ENCODE assay signal across 15 cellular contexts in genomic region chr6:140970485-140970884, GRCh38.
A peak's percentile ranks its signal among the peaks of the same experiment; 100 is the strongest.
DNase-seq lines count a peak whose midpoint lies in the region; ATAC-seq and TF ChIP-seq lines count a peak whose summit lies in the region.
"Had no signal": no experiment of that assay in that cellular context is flagged by ENCODE, and none has a peak within 500 bp of the region (broad histone marks: within the 10 kb centered on the region; RNA-seq: fewer than 3 reads in every experiment).

No MANE protein-coding gene starts in this region.

- H3K27ac ChIP-seq in coronary artery (no peak overlapping the region), adrenal gland (no peak overlapping the region)
- H3K27ac ChIP-seq: PC-9 had no signal

- no peak overlapping the region for H3K4me3 Mint-ChIP-seq in stimulated activated naive B cell treated with anti-CD40 and anti-IgM and Interleukin-4, amounts not matched to agents 10 μg/mL and 1 μg/mL and 100 μg/mL, for 72 hours

- peaks cover 0 to 6% of the 10 kb centered on the region in 2 donors for H3K9me3 Mint-ChIP-seq in stimulated activated naive B cell treated with anti-CD40 and anti-IgM and Interleukin-4, amounts not matched to agents 10 μg/mL and 1 μg/mL and 100 μg/mL, for 72 hours

- no peaks in the 10 kb centered on the region for H3K4me1 ChIP-seq in adrenal gland (replicated peaks in 1 of 2)
- H3K4me1 ChIP-seq: Caco-2 had no signal

- H3K4me3 ChIP-seq in fibroblast of the aortic adventitia (ENCODE audit: low read depth, low read length) (no peak overlapping the region), coronary artery (no peak overlapping the region), adrenal gland (no peak overlapping the region)
- H3K4me3 ChIP-seq: PC-9 had no signal

- no peaks in the 10 kb centered on the region for H3K9me3 ChIP-seq in adrenal gland (replicated peaks in 1 of 3)
- H3K9me3 ChIP-seq: Caco-2 had no signal

- TF ChIP-seq CTCF in fibroblast of the aortic adventitia (IDR thresholded peaks at IDR 0.05; ENCODE audit: insufficient read depth, low read length): no peak
- TF ChIP-seq CTCF in coronary artery (IDR thresholded peaks at IDR 0.05): no peak
- TF ChIP-seq CTCF in adrenal gland (IDR thresholded peaks at IDR 0.05): no peak

- intact Hi-C loops in adrenal gland (cut with DNase I): no loop called here

- no peak overlapping the region for H3K27ac Mint-ChIP-seq in stimulated activated naive B cell treated with anti-CD40 and anti-IgM and Interleukin-4, amounts not matched to agents 10 μg/mL and 1 μg/mL and 100 μg/mL, for 72 hours

- DNase-seq in GM04504 (ENCODE audit: low read depth): peak; percentile 70
- DNase-seq in fibroblast of the aortic adventitia (ENCODE audit: low read depth): peak; percentile 79
- no peak for DNase-seq in coronary artery (ENCODE audit: low spot score)
- DNase-seq in stimulated activated naive B cell treated with anti-CD40 and anti-IgM and Interleukin-4, amounts not matched to agents 10 μg/mL and 1 μg/mL and 100 μg/mL, for 72 hours: no peak
- DNase-seq in adrenal gland: no peak
- DNase-seq in NCI-H526 (lab: John Stamatoyannopoulos, UW): no peak
- DNase-seq: Caco-2, KG1, NCI-H1092, NCI-H1694 treated with DMSO at 0.1 percent for 48 hours, NCI-H446, NCI-H748 treated with DMSO at 0.1 percent for 48 hours, PC-9 had no signal

- TF ChIP-seq POLR2A in adrenal gland (IDR thresholded peaks at IDR 0.05): no peak

- peak; percentile 92 for ATAC-seq in SK-N-SH treated with all-trans-retinoic acid at 6 μM for 48 hours
- no peak for ATAC-seq in stimulated activated naive B cell treated with anti-CD40 and anti-IgM and Interleukin-4, amounts not matched to agents 10 μg/mL and 1 μg/mL and 100 μg/mL, for 72 hours (replicated peaks)
- ATAC-seq: Right ventricle myocardium inferior had no signal

- H3K36me3 Mint-ChIP-seq in stimulated activated naive B cell treated with anti-CD40 and anti-IgM and Interleukin-4, amounts not matched to agents 10 μg/mL and 1 μg/mL and 100 μg/mL, for 72 hours: no peaks in the 10 kb centered on the region

- H3K36me3 ChIP-seq in adrenal gland (replicated peaks in 1 of 2): no peaks in the 10 kb centered on the region

- H3K27me3 Mint-ChIP-seq in stimulated activated naive B cell treated with anti-CD40 and anti-IgM and Interleukin-4, amounts not matched to agents 10 μg/mL and 1 μg/mL and 100 μg/mL, for 72 hours: no peaks in the 10 kb centered on the region

- H3K27me3 ChIP-seq in adrenal gland: no peaks in the 10 kb centered on the region

- no peaks in the 10 kb centered on the region for H3K4me1 Mint-ChIP-seq in stimulated activated naive B cell treated with anti-CD40 and anti-IgM and Interleukin-4, amounts not matched to agents 10 μg/mL and 1 μg/mL and 100 μg/mL, for 72 hours

TF ChIP-seq in SK-N-SH treated with all-trans-retinoic acid at 6 μM for 48 hours, 23 proteins besides CTCF, POLR2A, EP300 and RAD21:
- TF ChIP-seq TCF4 (CRISPR knock-in tag; IDR thresholded peaks at IDR 0.05; ENCODE audit: borderline replicate concordance) (no peak), GLIS3 (CRISPR knock-in tag; IDR thresholded peaks at IDR 0.05) (no peak), PATZ1 (CRISPR knock-in tag; IDR thresholded peaks at IDR 0.05; ENCODE audit: borderline replicate concordance) (no peak), POU6F1 (CRISPR knock-in tag; IDR thresholded peaks at IDR 0.05; ENCODE audit: borderline replicate concordance, low read depth) (no peak), ZNF565 (CRISPR knock-in tag; conservative IDR thresholded peaks at IDR 0.05; ENCODE audit: low read depth) (no peak), PPARA (CRISPR knock-in tag; IDR thresholded peaks at IDR 0.05; ENCODE audit: borderline replicate concordance) (no peak), ZC3H10 (CRISPR knock-in tag; IDR thresholded peaks at IDR 0.05) (no peak), ZNF8 (CRISPR knock-in tag; IDR thresholded peaks at IDR 0.05) (no peak), SNAI2 (CRISPR knock-in tag; IDR thresholded peaks at IDR 0.05) (no peak), OSR1 (CRISPR knock-in tag; IDR thresholded peaks at IDR 0.05) (no peak), ZFP30 (CRISPR knock-in tag; IDR thresholded peaks at IDR 0.05) (no peak), ZNF70 (CRISPR knock-in tag; IDR thresholded peaks at IDR 0.05) (no peak), ESRRG (CRISPR knock-in tag; IDR thresholded peaks at IDR 0.05) (no peak), ARNTL (CRISPR knock-in tag; IDR thresholded peaks at IDR 0.05; ENCODE audit: borderline replicate concordance, low read depth) (no peak), TOX (CRISPR knock-in tag; IDR thresholded peaks at IDR 0.05; ENCODE audit: borderline replicate concordance) (no peak), CSDC2 (CRISPR knock-in tag; IDR thresholded peaks at IDR 0.05) (no peak), ZFP3 (CRISPR knock-in tag; IDR thresholded peaks at IDR 0.05) (no peak)
- TF ChIP-seq, protein P1, sequence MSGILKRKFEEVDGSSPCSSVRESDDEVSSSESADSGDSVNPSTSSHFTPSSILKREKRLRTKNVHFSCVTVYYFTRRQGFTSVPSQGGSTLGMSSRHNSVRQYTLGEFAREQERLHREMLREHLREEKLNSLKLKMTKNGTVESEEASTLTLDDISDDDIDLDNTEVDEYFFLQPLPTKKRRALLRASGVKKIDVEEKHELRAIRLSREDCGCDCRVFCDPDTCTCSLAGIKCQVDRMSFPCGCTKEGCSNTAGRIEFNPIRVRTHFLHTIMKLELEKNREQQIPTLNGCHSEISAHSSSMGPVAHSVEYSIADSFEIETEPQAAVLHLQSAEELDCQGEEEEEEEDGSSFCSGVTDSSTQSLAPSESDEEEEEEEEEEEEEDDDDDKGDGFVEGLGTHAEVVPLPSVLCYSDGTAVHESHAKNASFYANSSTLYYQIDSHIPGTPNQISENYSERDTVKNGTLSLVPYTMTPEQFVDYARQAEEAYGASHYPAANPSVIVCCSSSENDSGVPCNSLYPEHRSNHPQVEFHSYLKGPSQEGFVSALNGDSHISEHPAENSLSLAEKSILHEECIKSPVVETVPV (CRISPR knock-in tag; IDR thresholded peaks at IDR 0.05): no peak

Comparison
In these comparisons a context has a peak if more than half of its experiments do, and no peak if none do; other contexts are left out.
1. DNase-seq: peak in GM04504 (single experiment) and fibroblast of the aortic adventitia (single experiment); none in coronary artery (single experiment), stimulated activated naive B cell treated with anti-CD40 and anti-IgM and Interleukin-4, amounts not matched to agents 10 μg/mL and 1 μg/mL and 100 μg/mL, for 72 hours (single experiment), adrenal gland (0 of 7) and NCI-H526 (0 of 2).